1 cellular context compared by ENCODE assay signal in genomic region chr1:85308837-85309350, GRCh38.
TF ChIP-seq lines count a peak whose summit lies in the region.

No MANE protein-coding gene starts in this region.

TF ChIP-seq in WTC11, 78 proteins besides CTCF, POLR2A, EP300 and RAD21:
- no peak for TF ChIP-seq ZNF232 (CRISPR knock-in tag; IDR thresholded peaks at IDR 0.05)
- TF ChIP-seq NR3C1 (CRISPR knock-in tag; conservative IDR thresholded peaks at IDR 0.05; ENCODE audit: low read depth): no peak
- TF ChIP-seq ZNF121 (CRISPR knock-in tag; IDR thresholded peaks at IDR 0.05): no peak
- TF ChIP-seq ATF3 (CRISPR knock-in tag; conservative IDR thresholded peaks at IDR 0.05): no peak
- TF ChIP-seq ZNF416 (CRISPR knock-in tag; IDR thresholded peaks at IDR 0.05): no peak
- no peak for TF ChIP-seq USF1 (CRISPR knock-in tag; IDR thresholded peaks at IDR 0.05)
- TF ChIP-seq FOXP4 (CRISPR knock-in tag; IDR thresholded peaks at IDR 0.05): no peak
- no peak for TF ChIP-seq TEAD1 (CRISPR knock-in tag; IDR thresholded peaks at IDR 0.05)
- no peak for TF ChIP-seq E2F1 (CRISPR knock-in tag; IDR thresholded peaks at IDR 0.05)
- TF ChIP-seq ZBTB21 (CRISPR knock-in tag; IDR thresholded peaks at IDR 0.05; ENCODE audit: borderline replicate concordance): no peak
- no peak for TF ChIP-seq MAX (CRISPR knock-in tag; IDR thresholded peaks at IDR 0.05)
TF ChIP-seq in WTC11: peak in this region for 0.
